Comparison of ENCODE assay signal across 10 cellular contexts in genomic region chr7:130369110-130369711, GRCh38. TPM values are rescaled to one million over a fixed set of nuclear protein-coding genes. Genes with fewer than 3 reads are reported as not detected.
A peak's percentile ranks its signal among the peaks of the same experiment; 100 is the strongest.
DNase-seq lines count a peak whose midpoint lies in the region; ATAC-seq, FAIRE-seq and TF ChIP-seq lines count a peak whose summit lies in the region.
"Had no signal": no experiment of that assay in that cellular context is flagged by ENCODE, and none has a peak within 500 bp of the region (broad histone marks: within the 10 kb centered on the region; RNA-seq: fewer than 3 reads in every experiment).

No MANE protein-coding gene starts in this region.

- peaks cover 11% of the 10 kb centered on the region for H3K27me3 Mint-ChIP-seq in GM23338 (ENCODE audit: insufficient read depth, low read depth, poor library complexity)
- no peaks in the 10 kb centered on the region for H3K27me3 Mint-ChIP-seq in activated CD8-positive, alpha-beta T cell treated with anti-CD3 and anti-CD28 coated beads, Interleukin-2, amount 10 ng/mL, durations not matched to agents 7 days and 5 days (ENCODE audit: low read depth)
- H3K27me3 Mint-ChIP-seq: IgD-negative memory B cell had no signal

- TF ChIP-seq CTCF in A549 (IDR thresholded peaks at IDR 0.05) (no peak), GM23338 (conservative IDR thresholded peaks at IDR 0.05; ENCODE audit: low read depth in 2 of 2) (no peak)

- no peaks in the 10 kb centered on the region for H4K20me1 ChIP-seq in GM23338 (replicated peaks; ENCODE audit: insufficient read depth)

- CTCF ChIA-PET in A549 (lab: Yijun Ruan, JAX): interaction anchor here (0.6 kb wide), 1 partner anchor 62 kb away, joined by 3 read pairs; no protein-coding TSS in a partner anchor
- CTCF ChIA-PET in activated CD8-positive, alpha-beta T cell treated with anti-CD3 and anti-CD28 coated beads, Interleukin-2, amount 10 ng/mL, durations not matched to agents 7 days and 5 days (lab: Charles Lee): no interaction called here

- POLR2A ChIA-PET in A549 (lab: Yijun Ruan, JAX): no interaction called here
- POLR2A ChIA-PET in activated CD8-positive, alpha-beta T cell treated with anti-CD3 and anti-CD28 coated beads, Interleukin-2, amount 10 ng/mL, durations not matched to agents 7 days and 5 days (lab: Charles Lee): no interaction called here

- no peaks in the 10 kb centered on the region; the same call in 2 of the 3 replicates for H3K9me3 Mint-ChIP-seq in GM23338
- H3K9me3 Mint-ChIP-seq in activated CD8-positive, alpha-beta T cell treated with anti-CD3 and anti-CD28 coated beads, Interleukin-2, amount 10 ng/mL, durations not matched to agents 7 days and 5 days (ENCODE audit: insufficient read depth): peaks cover 4% of the 10 kb centered on the region
- H3K9me3 Mint-ChIP-seq: IgD-negative memory B cell had no signal

- H3K4me3 Mint-ChIP-seq in GM23338: no peak overlapping the region
- H3K4me3 Mint-ChIP-seq in activated CD8-positive, alpha-beta T cell treated with anti-CD3 and anti-CD28 coated beads, Interleukin-2, amount 10 ng/mL, durations not matched to agents 7 days and 5 days: no peak overlapping the region
- H3K4me3 Mint-ChIP-seq: IgD-negative memory B cell had no signal

- H3K4me1 Mint-ChIP-seq in GM23338: peaks cover 35% of the 10 kb centered on the region
- H3K4me1 Mint-ChIP-seq in activated CD8-positive, alpha-beta T cell treated with anti-CD3 and anti-CD28 coated beads, Interleukin-2, amount 10 ng/mL, durations not matched to agents 7 days and 5 days (ENCODE audit: low read depth): peaks cover 27% of the 10 kb centered on the region

- no peaks in the 10 kb centered on the region for H3K27me3 ChIP-seq in GM23338 (ENCODE audit: insufficient read depth)

- no peaks in the 10 kb centered on the region for H3F3A ChIP-seq in GM23338 (replicated peaks; ENCODE audit: low read depth)

- peaks cover 4% of the 10 kb centered on the region; the same call in 1 of the 3 replicates for H3K36me3 Mint-ChIP-seq in GM23338 (ENCODE audit: low read depth)
- peaks cover 2% of the 10 kb centered on the region for H3K36me3 Mint-ChIP-seq in activated CD8-positive, alpha-beta T cell treated with anti-CD3 and anti-CD28 coated beads, Interleukin-2, amount 10 ng/mL, durations not matched to agents 7 days and 5 days (ENCODE audit: low read depth)

- H3K4me1 ChIP-seq in A549 (peaks cover 17% of the 10 kb centered on the region), GM23338 (ENCODE audit: insufficient read depth) (peaks cover 18% of the 10 kb centered on the region)

- H3K9me3 ChIP-seq in A549: no peaks in the 10 kb centered on the region
- H3K9me3 ChIP-seq: thoracic aorta had no signal

- TF ChIP-seq RAD21 in A549 (conservative IDR thresholded peaks at IDR 0.05 in 1 of 2, IDR thresholded peaks at IDR 0.05 in 1 of 2): no peak

- ATAC-seq in A549 (peak; percentile 45 to 66; a peak in 4 of 6 replicates), GM23338 (no peak), HG03025 (IDR thresholded peaks at IDR 0.05; ENCODE audit: low FRiP score, unreplicated experiment) (no peak)
- ATAC-seq in activated CD8-positive, alpha-beta T cell treated with anti-CD3 and anti-CD28 coated beads, Interleukin-2, amount 10 ng/mL, durations not matched to agents 7 days and 5 days: no peak

- peak overlapping the region; percentile 47; the same call in 1 of the 2 replicates for H2AFZ ChIP-seq in GM23338

- H3K27ac ChIP-seq in A549 (peak overlapping the region in 1 of 2 experiments; percentile 0; a peak in 1 of 6 replicates), GM23338 (ENCODE audit: low read depth) (no peak overlapping the region)

- no peak for TF ChIP-seq POLR2A in A549 (IDR thresholded peaks at IDR 0.05; ENCODE audit: low read length)

- no peak for TF ChIP-seq EP300 in A549 (IDR thresholded peaks at IDR 0.05)

- no peak overlapping the region for H3K27ac Mint-ChIP-seq in GM23338
- H3K27ac Mint-ChIP-seq in activated CD8-positive, alpha-beta T cell treated with anti-CD3 and anti-CD28 coated beads, Interleukin-2, amount 10 ng/mL, durations not matched to agents 7 days and 5 days: peak overlapping the region; percentile 9
- H3K27ac Mint-ChIP-seq: IgD-negative memory B cell had no signal

- DNase-seq in A549 (ENCODE audit: low read depth in 1 of 2, low spot score in 1 of 2) (peak in 1 of 2 experiments; percentile 22), GM23338 (ENCODE audit: low spot score) (no peak), left kidney (ENCODE audit: low read depth, low spot score) (peak; percentile 26), activated gamma-delta T cell treated with Interleukin-2 at 50 U/mL for 16 hours (no peak), DMS114 treated with DMSO at 0.1 percent for 48 hours (lab: John Stamatoyannopoulos, UW; ENCODE audit: unreplicated experiment) (no peak)
- DNase-seq in activated CD8-positive, alpha-beta T cell treated with anti-CD3 and anti-CD28 coated beads, Interleukin-2, amount 10 ng/mL, durations not matched to agents 7 days and 5 days: no peak
- no peak for DNase-seq in activated effector memory CD4-positive, alpha-beta T cell treated with anti-CD3 and anti-CD28 coated beads, Interleukin-2, amount 50 U/mL, for 16 hours

- H3K4me3 ChIP-seq in A549 (no peak overlapping the region), GM23338 (no peak overlapping the region)
- H3K4me3 ChIP-seq: thoracic aorta had no signal

- H3K36me3 ChIP-seq in GM23338 (ENCODE audit: insufficient read depth): no peaks in the 10 kb centered on the region
- H3K36me3 ChIP-seq: thoracic aorta had no signal

- no peak overlapping the region for H3K4me2 ChIP-seq in A549
- no peak overlapping the region for H3K4me2 ChIP-seq in GM23338

- H3K79me2 ChIP-seq in GM23338 (replicated peaks; ENCODE audit: insufficient read depth): no peaks in the 10 kb centered on the region

- no peak for FAIRE-seq in A549 (lab: Jason Lieb, UNC)

- 54% methylated on average over 10 of the region's 10 CpGs for WGBS in A549 (ENCODE audit: missing lambda C conversion rate)

- H3K9me2 ChIP-seq in GM23338 (ENCODE audit: insufficient read depth): 0 out of 2 replicates have a peak, but pooled peaks cover 7% of the 10 kb centered on the region

TF ChIP-seq in A549, 52 proteins besides CTCF, POLR2A, EP300 and RAD21:
- no peak for TF ChIP-seq POLR2AphosphoS2 (conservative IDR thresholded peaks at IDR 0.05; ENCODE audit: low read length)
- no peak for TF ChIP-seq RARB (CRISPR knock-in tag; IDR thresholded peaks at IDR 0.05)
- no peak for TF ChIP-seq MYC (IDR thresholded peaks at IDR 0.05; ENCODE audit: borderline replicate concordance, low read length)
- no peak for TF ChIP-seq ZC3H11A (IDR thresholded peaks at IDR 0.05)

TF ChIP-seq in GM23338, 12 proteins besides CTCF, POLR2A, EP300 and RAD21 (continues in another document):
- TF ChIP-seq STAT1 (IDR thresholded peaks at IDR 0.05; ENCODE audit: unreplicated experiment) (no peak), CREB1 (CRISPR knock-in tag; IDR thresholded peaks at IDR 0.05; ENCODE audit: low read depth) (no peak), EZH2 (IDR thresholded peaks at IDR 0.05; ENCODE audit: low read depth, unreplicated experiment) (no peak), JUNB (IDR thresholded peaks at IDR 0.05; ENCODE audit: unreplicated experiment) (no peak), NANOG (IDR thresholded peaks at IDR 0.05; ENCODE audit: borderline replicate concordance) (no peak), ETS1 (IDR thresholded peaks at IDR 0.05) (no peak), ZNF114 (CRISPR knock-in tag; IDR thresholded peaks at IDR 0.05) (no peak)

RNA-seq across cellular contexts. Expression of gene CPA1, which starts 11.1 kb away (rescaled TPM):
- polyA plus RNA-seq in A549 (2011; rRNA removed) (not detected in 2 replicates), A549 (2017; fragmentation: RNase III; extraction: RNeasy Plus Mini Kit Qiagen cat#74134 plus additional on column Dnase treatment) (not detected in 3 replicates), GM23338 (2016; fragmentation: Nextera tagmentation; extraction: Ambion mirVana) (not detected in 2 replicates)
- not detected in 2 replicates for polyA plus RNA-seq in A549 (2012; cell fraction: cytosol; rRNA removed)
- not detected in 2 replicates for polyA plus RNA-seq in A549 (2012; cell fraction: nucleus; rRNA removed)
- not detected in 2 replicates for polyA minus RNA-seq in A549 (2011; rRNA and poly(A)+ RNA removed)
- not detected in 2 replicates for total RNA-seq in GM23338 (2014; rRNA removed; shearing (Covaris generic))
- total RNA-seq in activated CD8-positive, alpha-beta T cell treated with anti-CD3 and anti-CD28 coated beads, Interleukin-2, amount 10 ng/mL, durations not matched to agents 7 days and 5 days: not detected
- polyA plus RNA-seq: IgD-negative memory B cell had no signal

RNA-seq across cellular contexts. Expression of gene CPA5, which starts 24.6 kb away (rescaled TPM):
- not detected in 2 replicates for polyA plus RNA-seq in A549 (2011; rRNA removed)
- polyA plus RNA-seq in A549 (2012; cell fraction: cytosol; rRNA removed): 0.03 TPM in 1 of 2 replicates, not detected in the other
- 0.09 TPM in 1 of 2 replicates, not detected in the other for polyA plus RNA-seq in A549 (2012; cell fraction: nucleus; rRNA removed)
- not detected in 3 replicates for polyA plus RNA-seq in A549 (2017; fragmentation: RNase III; extraction: RNeasy Plus Mini Kit Qiagen cat#74134 plus additional on column Dnase treatment)
- not detected in 2 replicates for polyA minus RNA-seq in A549 (2011; rRNA and poly(A)+ RNA removed)
- not detected in 2 replicates for total RNA-seq in GM23338 (2014; rRNA removed; shearing (Covaris generic))
- polyA plus RNA-seq in GM23338 (2016; fragmentation: Nextera tagmentation; extraction: Ambion mirVana): not detected in 2 replicates
- under 1 TPM in 1 of 2 experiments, not detected in 1; 0.31 TPM for total RNA-seq in activated CD8-positive, alpha-beta T cell treated with anti-CD3 and anti-CD28 coated beads, Interleukin-2, amount 10 ng/mL, durations not matched to agents 7 days and 5 days
- total RNA-seq: thoracic aorta had no signal
- polyA plus RNA-seq: IgD-negative memory B cell had no signal

Comparison
In these comparisons a context has a peak if more than half of its experiments do, and no peak if none do; other contexts are left out.
1. ATAC-seq: peak in A549 (2 of 2); none in GM23338 (single experiment), activated CD8-positive, alpha-beta T cell treated with anti-CD3 and anti-CD28 coated beads, Interleukin-2, amount 10 ng/mL, durations not matched to agents 7 days and 5 days (single experiment) and HG03025 (single experiment).